15 cellular contexts compared by ENCODE assay signal in genomic region chr1:223549740-223550139, GRCh38.
DNase-seq lines count a peak whose midpoint lies in the region; ATAC-seq and TF ChIP-seq lines count a peak whose summit lies in the region.
"Had no signal": no experiment of that assay in that cellular context is flagged by ENCODE, and none has a peak within 500 bp of the region (broad histone marks: within the 10 kb centered on the region; RNA-seq: fewer than 3 reads in every experiment).

No MANE protein-coding gene starts in this region.

- peaks cover 4% of the 10 kb centered on the region for H3K9me3 Mint-ChIP-seq in activated CD4-positive, alpha-beta T cell treated with anti-CD3 and anti-CD28 coated beads, Interleukin-2, amount 10 ng/mL, durations not matched to agents 24 days and 14 days
- H3K9me3 Mint-ChIP-seq in activated naive CD8-positive, alpha-beta T cell treated with anti-CD3 and anti-CD28 coated beads for 36 hours: peaks cover 8% of the 10 kb centered on the region
- H3K9me3 Mint-ChIP-seq in activated CD8-positive, alpha-beta T cell treated with anti-CD3 and anti-CD28 coated beads for 36 hours: peaks cover 5% of the 10 kb centered on the region

- intact Hi-C loops in activated CD4-positive, alpha-beta T cell treated with anti-CD3 and anti-CD28 coated beads, Interleukin-2, amount 10 ng/mL, durations not matched to agents 24 days and 14 days (cut with micrococcal nuclease): no loop called here
- intact Hi-C loops in activated CD8-positive, alpha-beta T cell treated with anti-CD3 and anti-CD28 coated beads for 36 hours (cut with micrococcal nuclease): no loop called here

- in situ Hi-C loops in SK-MEL-5 (cut with HindIII; ENCODE audit: low pct_unique_long_range_greater_than_20kb, low sequenced_read_pairs): no loop called here

- no peaks in the 10 kb centered on the region for H3K36me3 Mint-ChIP-seq in activated CD4-positive, alpha-beta T cell treated with anti-CD3 and anti-CD28 coated beads, Interleukin-2, amount 10 ng/mL, durations not matched to agents 24 days and 14 days (ENCODE audit: low read depth)
- H3K36me3 Mint-ChIP-seq in activated naive CD8-positive, alpha-beta T cell treated with anti-CD3 and anti-CD28 coated beads for 36 hours: peaks cover 3% of the 10 kb centered on the region
- no peaks in the 10 kb centered on the region for H3K36me3 Mint-ChIP-seq in activated CD8-positive, alpha-beta T cell treated with anti-CD3 and anti-CD28 coated beads for 36 hours (ENCODE audit: low read depth)

- CTCF ChIA-PET in activated CD8-positive, alpha-beta T cell treated with anti-CD3 and anti-CD28 coated beads for 36 hours (lab: Charles Lee): no interaction called here

- POLR2A ChIA-PET in activated CD8-positive, alpha-beta T cell treated with anti-CD3 and anti-CD28 coated beads for 36 hours (lab: Charles Lee): no interaction called here

- no peak overlapping the region for H3K27ac Mint-ChIP-seq in activated CD4-positive, alpha-beta T cell treated with anti-CD3 and anti-CD28 coated beads, Interleukin-2, amount 10 ng/mL, durations not matched to agents 24 days and 14 days
- no peak overlapping the region for H3K27ac Mint-ChIP-seq in activated naive CD8-positive, alpha-beta T cell treated with anti-CD3 and anti-CD28 coated beads for 36 hours
- no peak overlapping the region for H3K27ac Mint-ChIP-seq in activated CD8-positive, alpha-beta T cell treated with anti-CD3 and anti-CD28 coated beads for 36 hours

- no peaks in the 10 kb centered on the region for H3K36me3 ChIP-seq in H7 (replicated peaks; ENCODE audit: control insufficient read depth, insufficient read depth, low read length)

- H3K4me1 Mint-ChIP-seq in activated CD4-positive, alpha-beta T cell treated with anti-CD3 and anti-CD28 coated beads, Interleukin-2, amount 10 ng/mL, durations not matched to agents 24 days and 14 days: no peaks in the 10 kb centered on the region
- H3K4me1 Mint-ChIP-seq in activated naive CD8-positive, alpha-beta T cell treated with anti-CD3 and anti-CD28 coated beads for 36 hours: no peaks in the 10 kb centered on the region
- H3K4me1 Mint-ChIP-seq in activated CD8-positive, alpha-beta T cell treated with anti-CD3 and anti-CD28 coated beads for 36 hours (ENCODE audit: low read depth): peaks cover 3% of the 10 kb centered on the region

- H3K4me3 ChIP-seq in H7 (ENCODE audit: insufficient read depth, low read depth, low read length): no peak overlapping the region
- H3K4me3 ChIP-seq: SK-N-MC had no signal

- no peak for ATAC-seq in GM21381 (IDR thresholded peaks at IDR 0.05; ENCODE audit: unreplicated experiment)
- ATAC-seq in activated CD8-positive, alpha-beta T cell treated with anti-CD3 and anti-CD28 coated beads for 36 hours: no peak
- ATAC-seq: Right ventricle myocardium inferior had no signal

- H3K27me3 Mint-ChIP-seq in activated CD4-positive, alpha-beta T cell treated with anti-CD3 and anti-CD28 coated beads, Interleukin-2, amount 10 ng/mL, durations not matched to agents 24 days and 14 days: peaks cover 10% of the 10 kb centered on the region
- peaks cover 8% of the 10 kb centered on the region for H3K27me3 Mint-ChIP-seq in activated naive CD8-positive, alpha-beta T cell treated with anti-CD3 and anti-CD28 coated beads for 36 hours
- H3K27me3 Mint-ChIP-seq in activated CD8-positive, alpha-beta T cell treated with anti-CD3 and anti-CD28 coated beads for 36 hours: peaks cover 6% of the 10 kb centered on the region

- H3K4me3 Mint-ChIP-seq in activated CD4-positive, alpha-beta T cell treated with anti-CD3 and anti-CD28 coated beads, Interleukin-2, amount 10 ng/mL, durations not matched to agents 24 days and 14 days: no peak overlapping the region
- no peak overlapping the region for H3K4me3 Mint-ChIP-seq in activated naive CD8-positive, alpha-beta T cell treated with anti-CD3 and anti-CD28 coated beads for 36 hours
- H3K4me3 Mint-ChIP-seq in activated CD8-positive, alpha-beta T cell treated with anti-CD3 and anti-CD28 coated beads for 36 hours: no peak overlapping the region

- no peak for TF ChIP-seq CTCF in activated CD8-positive, alpha-beta T cell treated with anti-CD3 and anti-CD28 coated beads for 36 hours (IDR thresholded peaks at IDR 0.05)

- DNase-seq in NCI-H1436 (lab: John Stamatoyannopoulos, UW) (peak; percentile 16), NCI-H1436 treated with DMSO at 0.1 percent for 48 hours (lab: John Stamatoyannopoulos, UW) (no peak), H7 (peak; percentile 21), SK-MEL-5 (ENCODE audit: low read depth, low spot score) (peak; percentile 6)
- DNase-seq in activated CD4-positive, alpha-beta T cell treated with anti-CD3 and anti-CD28 coated beads, Interleukin-2, amount 10 ng/mL, durations not matched to agents 24 days and 14 days: no peak
- no peak for DNase-seq in activated naive CD8-positive, alpha-beta T cell treated with anti-CD3 and anti-CD28 coated beads for 36 hours
- no peak for DNase-seq in activated CD8-positive, alpha-beta T cell treated with anti-CD3 and anti-CD28 coated beads for 36 hours
- DNase-seq: MM.1S, NCI-H1092 treated with DMSO at 0.1 percent for 48 hours, NCI-H1694, NCI-H345, NCI-H524 treated with DMSO at 0.1 percent for 48 hours had no signal

- no peaks in the 10 kb centered on the region for H3K27me3 ChIP-seq in H7 (ENCODE audit: control insufficient read depth, insufficient read depth, low read length)

Comparison
In these comparisons a context has a peak if more than half of its experiments do, and no peak if none do; other contexts are left out.
1. DNase-seq: peak in NCI-H1436 (single experiment), H7 (single experiment) and SK-MEL-5 (single experiment); none in NCI-H1436 treated with DMSO at 0.1 percent for 48 hours (single experiment), activated CD4-positive, alpha-beta T cell treated with anti-CD3 and anti-CD28 coated beads, Interleukin-2, amount 10 ng/mL, durations not matched to agents 24 days and 14 days (single experiment), activated naive CD8-positive, alpha-beta T cell treated with anti-CD3 and anti-CD28 coated beads for 36 hours (single experiment) and activated CD8-positive, alpha-beta T cell treated with anti-CD3 and anti-CD28 coated beads for 36 hours (single experiment).